1 cellular context compared by ENCODE assay signal in genomic region chr11:117098269-117099231, GRCh38.
TF ChIP-seq lines count a peak whose summit lies in the region.

Gene SIK3, minus strand, starts transcription at chr11:117098428. Its CDS starts 13 bp downstream, at chr11:117098415.

TF ChIP-seq in GM12878, 131 proteins besides CTCF, POLR2A, EP300 and RAD21 (continued from another document):
- TF ChIP-seq ZBTB40 (IDR thresholded peaks at IDR 0.05; ENCODE audit: borderline replicate concordance) (peak; percentile 47; the same call in 1 of the 2 replicates), CHD1 (IDR thresholded peaks at IDR 0.05; ENCODE audit: low read depth, low read length) (no peak), BACH1 (IDR thresholded peaks at IDR 0.05; ENCODE audit: borderline replicate concordance) (peak; percentile 44; the same call in 1 of the 2 replicates), RB1 (IDR thresholded peaks at IDR 0.05; ENCODE audit: borderline replicate concordance) (peak; percentile 84; the same call in 1 of the 2 replicates), USF2 (IDR thresholded peaks at IDR 0.05; ENCODE audit: borderline replicate concordance, low read depth, low read length) (peak; percentile 92), BHLHE40 (IDR thresholded peaks at IDR 0.05; ENCODE audit: borderline replicate concordance in 1 of 2, low read depth in 2 of 2, low read length in 1 of 2) (peak; percentile 91 to 99), MLLT1 (IDR thresholded peaks at IDR 0.05) (peak; percentile 49; the same call in 1 of the 2 replicates), RAD51 (IDR thresholded peaks at IDR 0.05) (peak; percentile 80), GATAD2B (conservative IDR thresholded peaks at IDR 0.05; ENCODE audit: low read depth) (peak; percentile 77), PML (IDR thresholded peaks at IDR 0.05; ENCODE audit: low read length) (no peak), RELA (IDR thresholded peaks at IDR 0.05; ENCODE audit: borderline replicate concordance, partially characterized antibody) (peak; percentile 77), NR2F1 (conservative IDR thresholded peaks at IDR 0.05) (peak; percentile 100), SIN3A (IDR thresholded peaks at IDR 0.05; ENCODE audit: low read depth, low read length) (peak; percentile 64; the same call in 1 of the 2 replicates), IKZF1 (conservative IDR thresholded peaks at IDR 0.05) (peak; percentile 96), POU2F2 (IDR thresholded peaks at IDR 0.05; ENCODE audit: borderline replicate concordance, low read depth, low read length) (0 out of 3 replicates have a peak, but pooled peaks have one; percentile 21), EGR1 (IDR thresholded peaks at IDR 0.05; ENCODE audit: borderline replicate concordance in 1 of 2, low read depth in 2 of 2, low read length in 2 of 2) (peak; percentile 27 to 47; a peak in 2 of 3 replicates), CREM (IDR thresholded peaks at IDR 0.05; ENCODE audit: low read depth) (peak; percentile 84), HCFC1 (IDR thresholded peaks at IDR 0.05; ENCODE audit: low read length) (0 out of 2 replicates have a peak, but pooled peaks have one; percentile 28), SIX5 (IDR thresholded peaks at IDR 0.05; ENCODE audit: low read depth, low read length, severe bottlenecking) (peak; percentile 20), IKZF2 (IDR thresholded peaks at IDR 0.05) (peak; percentile 88 to 90), SMARCA5 (IDR thresholded peaks at IDR 0.05) (0 out of 2 replicates have a peak, but pooled peaks have one; percentile 5), BMI1 (IDR thresholded peaks at IDR 0.05; ENCODE audit: borderline replicate concordance) (peak; percentile 97), RFX5 (IDR thresholded peaks at IDR 0.05; ENCODE audit: low read depth, low read length) (peak; percentile 80), CREB1 (IDR thresholded peaks at IDR 0.05; ENCODE audit: low read depth) (peak; percentile 87), YY1 (IDR thresholded peaks at IDR 0.05; ENCODE audit: low read depth, low read length) (peak; percentile 92), POLR2AphosphoS5 (IDR thresholded peaks at IDR 0.05; ENCODE audit: low read length) (peak; percentile 45), SP1 (IDR thresholded peaks at IDR 0.05; ENCODE audit: low read depth, low read length) (no peak), CHD2 (IDR thresholded peaks at IDR 0.05; ENCODE audit: borderline replicate concordance, low read depth, low read length) (peak; percentile 42; the same call in 1 of the 2 replicates), NFYA (IDR thresholded peaks at IDR 0.05; ENCODE audit: borderline replicate concordance, low read depth, low read length) (no peak), MAX (IDR thresholded peaks at IDR 0.05; ENCODE audit: low read depth, low read length) (peak; percentile 84), CHD4 (IDR thresholded peaks at IDR 0.05) (no peak), USF1 (IDR thresholded peaks at IDR 0.05; ENCODE audit: borderline replicate concordance, extremely low read length, insufficient read depth, low read depth, low read length) (peak; percentile 97), DPF2 (IDR thresholded peaks at IDR 0.05) (peak; percentile 95), ZNF24 (IDR thresholded peaks at IDR 0.05) (no peak), ZNF384 (IDR thresholded peaks at IDR 0.05; ENCODE audit: borderline replicate concordance, low read depth, low read length) (peak; percentile 33; the same call in 1 of the 2 replicates), RELB (IDR thresholded peaks at IDR 0.05; ENCODE audit: low read depth) (0 out of 2 replicates have a peak, but pooled peaks have one; percentile 67), BRCA1 (IDR thresholded peaks at IDR 0.05; ENCODE audit: low read depth, low read length) (no peak), NBN (IDR thresholded peaks at IDR 0.05) (peak; percentile 78), EED (IDR thresholded peaks at IDR 0.05; ENCODE audit: low read depth) (peak; percentile 53), NKRF (conservative IDR thresholded peaks at IDR 0.05) (peak; percentile 73), CEBPB (IDR thresholded peaks at IDR 0.05; ENCODE audit: borderline replicate concordance in 1 of 2, low read depth in 2 of 2, low read length in 2 of 2) (no peak), MXI1 (IDR thresholded peaks at IDR 0.05; ENCODE audit: low read depth, low read length) (peak; percentile 99), ZNF687 (IDR thresholded peaks at IDR 0.05) (peak; percentile 70; the same call in 1 of the 2 replicates), ESRRA (IDR thresholded peaks at IDR 0.05; ENCODE audit: low read length) (peak; percentile 97), MTA3 (IDR thresholded peaks at IDR 0.05; ENCODE audit: borderline replicate concordance, low read length) (no peak)
